In the genomic region with DNA sequence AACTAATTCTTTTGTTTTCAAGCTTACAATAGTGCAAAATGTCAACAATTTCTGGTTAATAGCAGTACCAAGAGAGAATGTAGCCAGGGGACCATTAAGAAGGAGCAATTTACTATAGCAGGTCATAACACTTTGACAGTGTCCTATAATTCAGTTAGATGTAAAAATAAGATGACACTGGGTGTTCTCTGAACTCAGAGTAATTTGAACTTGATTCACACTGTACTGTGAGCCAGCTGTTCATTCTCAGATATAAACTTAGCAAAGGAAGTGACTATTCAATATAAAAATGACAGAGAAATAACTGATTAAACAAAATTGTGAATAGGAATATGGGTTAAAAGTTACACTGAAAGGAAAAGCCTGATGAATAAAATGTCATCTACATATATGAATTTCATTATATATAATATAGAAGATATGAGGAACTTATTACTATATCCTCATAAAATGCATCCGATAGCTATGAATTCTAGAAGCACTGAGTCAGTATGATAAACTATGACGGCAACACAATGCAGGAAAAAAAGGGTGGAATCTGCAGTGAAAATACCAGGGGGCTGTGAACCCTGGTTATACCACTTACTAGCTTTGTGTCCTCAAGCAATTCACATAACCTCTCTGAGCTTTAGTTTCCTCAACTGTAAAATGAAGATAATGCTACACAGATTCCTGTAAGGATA, we compare ENCODE assay signal across 31 cellular contexts.
DNase-seq lines count a peak whose midpoint lies in the region; FAIRE-seq and TF ChIP-seq lines count a peak whose summit lies in the region.
"Had no signal": no experiment of that assay in that cellular context is flagged by ENCODE, and none has a peak within 500 bp of the region (broad histone marks: within the 10 kb centered on the region; RNA-seq: fewer than 3 reads in every experiment).

No MANE protein-coding gene starts in this region.

- no peak overlapping the region for H3K4me3 ChIP-seq in astrocyte of the spinal cord (ENCODE audit: low read depth, low read length)
- no peak overlapping the region for H3K4me3 ChIP-seq in fibroblast of villous mesenchyme (ENCODE audit: low read depth, low read length)
- H3K4me3 ChIP-seq in WERI-Rb-1 (ENCODE audit: low read depth, low read length), result no peak overlapping the region
- H3K4me3 ChIP-seq: body of pancreas, GM12878, spleen, stomach, thyroid gland, uterus had no signal

- no peak overlapping the region for H3K4me3 Mint-ChIP-seq in HFFc6
- H3K4me3 Mint-ChIP-seq: CD4-positive, alpha-beta T cell; WTC11 had no signal

- in situ Hi-C loops in astrocyte of the spinal cord (cut with HindIII; ENCODE audit: low sequenced_read_pairs), result no loop called here

- H3K36me3 Mint-ChIP-seq in HFFc6 (ENCODE audit: low read depth), result peaks cover 11% of the 10 kb centered on the region; the same call in 1 of the 2 replicates
- H3K36me3 Mint-ChIP-seq: WTC11 had no signal

- no peaks in the 10 kb centered on the region for H3K27me3 Mint-ChIP-seq in HFFc6 (ENCODE audit: insufficient read depth)
- H3K27me3 Mint-ChIP-seq: CD4-positive, alpha-beta T cell had no signal

- TF ChIP-seq CTCF in D721Med (IDR thresholded peaks at IDR 0.05; ENCODE audit: insufficient read depth, missing control alignments) (no peak), HFFc6 (IDR thresholded peaks at IDR 0.05) (no peak), astrocyte of the spinal cord (IDR thresholded peaks at IDR 0.05; ENCODE audit: low read depth, low read length) (no peak), fibroblast of villous mesenchyme (IDR thresholded peaks at IDR 0.05; ENCODE audit: insufficient read depth, low read depth, low read length) (no peak), WERI-Rb-1 (IDR thresholded peaks at IDR 0.05; ENCODE audit: low read depth, low read length) (no peak)

- no peak overlapping the region for H3K27ac ChIP-seq in WERI-Rb-1
- H3K27ac ChIP-seq: body of pancreas, foreskin keratinocyte, stomach, thyroid gland, uterus had no signal

- H3K9me3 Mint-ChIP-seq in HFFc6, result no peaks in the 10 kb centered on the region
- H3K9me3 Mint-ChIP-seq: CD4-positive, alpha-beta T cell; WTC11 had no signal

- no peaks in the 10 kb centered on the region for H3K36me3 ChIP-seq in WERI-Rb-1
- H3K36me3 ChIP-seq: spleen, stomach, thyroid gland, uterus had no signal

- no peaks in the 10 kb centered on the region for H3K27me3 ChIP-seq in WERI-Rb-1 (ENCODE audit: insufficient read depth, low read depth, severe bottlenecking)
- H3K27me3 ChIP-seq: body of pancreas, foreskin keratinocyte, spleen, stomach, thyroid gland, uterus had no signal

- peak overlapping the region; percentile 47 for H3K27ac Mint-ChIP-seq in HFFc6
- H3K27ac Mint-ChIP-seq: CD4-positive, alpha-beta T cell; WTC11 had no signal

- peak; percentile 93 for FAIRE-seq in D721Med (lab: Jason Lieb, UNC)
- FAIRE-seq: GM12878, keratinocyte, RCC 7860 had no signal

- DNase-seq in D721Med (ENCODE audit: insufficient read length, low spot score) (no peak), HFFc6 (no peak), astrocyte of the spinal cord (ENCODE audit: low read depth, low spot score) (peak; percentile 41), fibroblast of villous mesenchyme (ENCODE audit: low read depth) (peak; percentile 45), WERI-Rb-1 (no peak), NCI-H526 treated with DMSO at 0.1 percent for 48 hours (lab: John Stamatoyannopoulos, UW) (no peak), SHP77 treated with DMSO at 0.1 percent for 48 hours (lab: John Stamatoyannopoulos, UW) (no peak)
- DNase-seq in stimulated activated CD4-positive, alpha-beta T cell treated with anti-CD3 and anti-CD28 coated beads, Interleukin-12 subunit alpha, Interleukin-12 subunit beta, amount 100 ng/mL, for 4 hours, result no peak
- DNase-seq: activated CD4-positive, alpha-beta T cell treated with anti-CD3 and anti-CD28 coated beads, Interleukin-2, amount 50 U/mL, for 1 hour; activated T-cell treated with anti-CD3 and anti-CD28 coated beads, Interleukin-2, amount 50 U/mL, for 1 hour; body of pancreas; CD4-positive, alpha-beta T cell; cerebellar nuclear complex; foreskin keratinocyte; head of caudate nucleus; left ventricle myocardium superior; mesendoderm; NCI-H1436 treated with DMSO at 0.1 percent for 48 hours; NCI-H2081 treated with DMSO at 0.1 percent for 48 hours; NCI-H82; right cardiac atrium; spleen; stimulated activated CD4-positive, alpha-beta T cell treated with anti-CD3 and anti-CD28 coated beads, Interleukin-2, amount 100 ng/mL, for 48 hours; stomach; T-helper 9 cell; thyroid gland; uterus had no signal

- peaks cover 28% of the 10 kb centered on the region for H3K4me1 Mint-ChIP-seq in HFFc6 (ENCODE audit: low read depth)

- peaks cover 2% of the 10 kb centered on the region for H3K9me3 ChIP-seq in WERI-Rb-1 (ENCODE audit: severe bottlenecking)
- H3K9me3 ChIP-seq: body of pancreas, spleen, stomach, thyroid gland, uterus had no signal

Comparison
In these comparisons a context has a peak if more than half of its experiments do, and no peak if none do; other contexts are left out.
1. DNase-seq: peak in astrocyte of the spinal cord (single experiment) and fibroblast of villous mesenchyme (single experiment); none in D721Med (single experiment), HFFc6 (single experiment), WERI-Rb-1 (single experiment), stimulated activated CD4-positive, alpha-beta T cell treated with anti-CD3 and anti-CD28 coated beads, Interleukin-12 subunit alpha, Interleukin-12 subunit beta, amount 100 ng/mL, for 4 hours (single experiment), NCI-H526 treated with DMSO at 0.1 percent for 48 hours (single experiment) and SHP77 treated with DMSO at 0.1 percent for 48 hours (single experiment).